In the genomic region with DNA sequence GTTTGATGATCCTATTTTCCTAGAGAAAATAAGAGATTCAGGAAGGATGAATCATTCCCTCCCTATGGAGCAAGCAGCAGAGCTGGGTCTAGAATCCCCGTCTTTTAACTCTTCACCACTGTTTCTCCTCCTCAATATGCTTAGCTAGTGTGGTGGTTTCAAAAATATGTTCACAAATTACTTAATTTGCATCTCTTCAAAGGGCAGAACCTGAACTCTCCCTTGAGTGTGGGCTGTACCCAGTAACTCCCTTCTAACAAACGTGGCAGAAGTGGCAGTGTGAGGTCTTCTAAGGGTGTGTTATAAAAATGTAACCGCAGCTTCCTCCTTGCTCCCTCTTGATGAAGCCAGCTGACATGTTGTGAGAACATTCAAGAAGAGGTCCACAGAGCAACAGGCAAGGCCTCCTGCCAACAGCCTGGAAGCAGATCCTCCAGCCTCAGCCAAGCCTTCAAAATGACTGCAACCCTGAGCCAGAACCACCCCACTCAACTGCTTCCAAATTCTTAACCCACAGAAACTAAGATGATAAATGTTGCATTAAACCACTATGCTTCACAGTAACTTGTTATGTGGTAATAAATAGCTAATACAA, we compare ENCODE assay signal across 8 cellular contexts. TPM values are rescaled to one million over a fixed set of nuclear protein-coding genes. Genes with fewer than 3 reads are reported as not detected.
A peak's percentile ranks its signal among the peaks of the same experiment; 100 is the strongest.
DNase-seq lines count a peak whose midpoint lies in the region; ATAC-seq and TF ChIP-seq lines count a peak whose summit lies in the region.

No MANE protein-coding gene starts in this region.

- no peaks in the 10 kb centered on the region for H3K27me3 Mint-ChIP-seq in CD8-positive, alpha-beta memory T cell

- peaks cover 78% of the 10 kb centered on the region for H3K4me1 ChIP-seq in CD8-positive, alpha-beta memory T cell (ENCODE audit: insufficient read depth, low read length)
- H3K4me1 ChIP-seq in KMS-11 (ENCODE audit: low read depth, poor library complexity, severe bottlenecking) (peaks cover 95% of the 10 kb centered on the region), muscle layer of duodenum (ENCODE audit: control insufficient read depth in 1 of 2, insufficient read depth in 2 of 2, low read length in 2 of 2) (peaks cover 21 to 23% of the 10 kb centered on the region in 2 donors)

- no peaks in the 10 kb centered on the region for H3K9me3 Mint-ChIP-seq in CD8-positive, alpha-beta memory T cell

- H3K36me3 ChIP-seq in CD8-positive, alpha-beta memory T cell (ENCODE audit: insufficient read depth, low read length): no peaks in the 10 kb centered on the region
- no peaks in the 10 kb centered on the region for H3K36me3 ChIP-seq in KMS-11 (ENCODE audit: insufficient read depth)
- H3K36me3 ChIP-seq in muscle layer of duodenum (ENCODE audit: control insufficient read depth in 1 of 2, insufficient read depth in 2 of 2, low read length in 2 of 2): no peaks in the 10 kb centered on the region

- H3K36me3 Mint-ChIP-seq in CD8-positive, alpha-beta memory T cell: no peaks in the 10 kb centered on the region

- H3K4me3 Mint-ChIP-seq in CD8-positive, alpha-beta memory T cell: peak overlapping the region; percentile 36 to 88 (median 78)

- peak overlapping the region; percentile 0; the same call in 1 of the 2 replicates for H3K9ac ChIP-seq in KMS-11

- POLR2A ChIA-PET in CD8-positive, alpha-beta memory T cell (lab: Charles Lee): interaction anchor here (1.0 to 1.4 kb wide), 2 partner anchors 36 to 335 kb away, joined by 3 to 10 read pairs; a partner anchor contains a TSS

- peaks cover 55 to 74% (median 72%) of the 10 kb centered on the region in 3 donors for H3K4me1 Mint-ChIP-seq in CD8-positive, alpha-beta memory T cell

- no peak overlapping the region for H3K4me3 ChIP-seq in CD8-positive, alpha-beta memory T cell (ENCODE audit: low read length)
- H3K4me3 ChIP-seq in KMS-11 (IDR thresholded peaks at IDR 0.05; ENCODE audit: insufficient read depth, low read depth, low read length): no peak overlapping the region
- H3K4me3 ChIP-seq in muscle layer of duodenum (ENCODE audit: low read depth in 1 of 2, low read length in 2 of 2): no peak overlapping the region

- peak; percentile 84 for ATAC-seq in GM21528 (IDR thresholded peaks at IDR 0.05; ENCODE audit: low FRiP score, unreplicated experiment)

- no peaks in the 10 kb centered on the region for H3K27me3 ChIP-seq in CD8-positive, alpha-beta memory T cell (ENCODE audit: insufficient read depth, low read length, poor library complexity, severe bottlenecking)
- H3K27me3 ChIP-seq in KMS-11 (ENCODE audit: insufficient read depth, low read depth): no peaks in the 10 kb centered on the region
- H3K27me3 ChIP-seq in muscle layer of duodenum (ENCODE audit: low read depth, low read length): no peaks in the 10 kb centered on the region

- H2AFZ ChIP-seq in KMS-11 (ENCODE audit: low read depth): no peak overlapping the region

- DNase-seq in CD8-positive, alpha-beta memory T cell: peak; percentile 29 to 80 (median 76)
- DNase-seq in activated CD4-positive, alpha-beta T cell treated with anti-CD3 and anti-CD28 coated beads for 4 hours: peak; percentile 33 to 36
- DNase-seq in dermis blood vessel endothelial cell (peak; percentile 70), NCI-H187 (lab: John Stamatoyannopoulos, UW) (no peak)
- peak; percentile 45 for DNase-seq in stimulated activated naive CD4-positive, alpha-beta T cell treated with Interleukin-2 at 50 U/mL for 16 hours (lab: John Stamatoyannopoulos, UW)

- peak overlapping the region; percentile 77 to 96 (median 95) for H3K27ac Mint-ChIP-seq in CD8-positive, alpha-beta memory T cell

- no peak for TF ChIP-seq CTCF in KMS-11 (conservative IDR thresholded peaks at IDR 0.05; ENCODE audit: low read depth, low read length)

- peaks cover 93% of the 10 kb centered on the region for H3K79me2 ChIP-seq in KMS-11 (ENCODE audit: insufficient read depth, low read depth)

- H4K20me1 ChIP-seq in KMS-11 (ENCODE audit: insufficient read depth): no peaks in the 10 kb centered on the region

- CTCF ChIA-PET in CD8-positive, alpha-beta memory T cell (lab: Charles Lee): interaction anchor here (0.5 to 2.8 kb wide), 10 partner anchors 10 to 135 kb away, joined by 3 to 9 read pairs (median 4); a partner anchor contains a TSS

- no peak overlapping the region for H3K27ac ChIP-seq in CD8-positive, alpha-beta memory T cell (ENCODE audit: low read depth, low read length)
- H3K27ac ChIP-seq in KMS-11: peak overlapping the region; percentile 90
- H3K27ac ChIP-seq in muscle layer of duodenum (ENCODE audit: low read length): peak overlapping the region; percentile 45

- H3K4me2 ChIP-seq in KMS-11: peak overlapping the region; percentile 87

- H3K9me3 ChIP-seq in CD8-positive, alpha-beta memory T cell (ENCODE audit: low read length): no peaks in the 10 kb centered on the region
- H3K9me3 ChIP-seq in muscle layer of duodenum (ENCODE audit: control insufficient read depth in 1 of 2, low read length in 2 of 2): no peaks in the 10 kb centered on the region

RNA-seq across cellular contexts. Expression of a gene that starts 36.6 kb away (rescaled TPM):
- 10 to 100 TPM; 40.8 to 41.3 TPM for total RNA-seq in CD8-positive, alpha-beta memory T cell
- 59.5 TPM for polyA plus RNA-seq in CD8-positive, alpha-beta memory T cell
- total RNA-seq in dermis blood vessel endothelial cell: 59.2 and 97.9 TPM in 2 replicates

Comparison
In these comparisons a context has a peak if more than half of its experiments do, and no peak if none do; other contexts are left out.
1. DNase-seq: peak in CD8-positive, alpha-beta memory T cell (5 of 5), activated CD4-positive, alpha-beta T cell treated with anti-CD3 and anti-CD28 coated beads for 4 hours (2 of 2), dermis blood vessel endothelial cell (single experiment) and stimulated activated naive CD4-positive, alpha-beta T cell treated with Interleukin-2 at 50 U/mL for 16 hours (single experiment); none in NCI-H187 (0 of 2).